13 cellular contexts compared by ENCODE assay signal in the genomic region with DNA sequence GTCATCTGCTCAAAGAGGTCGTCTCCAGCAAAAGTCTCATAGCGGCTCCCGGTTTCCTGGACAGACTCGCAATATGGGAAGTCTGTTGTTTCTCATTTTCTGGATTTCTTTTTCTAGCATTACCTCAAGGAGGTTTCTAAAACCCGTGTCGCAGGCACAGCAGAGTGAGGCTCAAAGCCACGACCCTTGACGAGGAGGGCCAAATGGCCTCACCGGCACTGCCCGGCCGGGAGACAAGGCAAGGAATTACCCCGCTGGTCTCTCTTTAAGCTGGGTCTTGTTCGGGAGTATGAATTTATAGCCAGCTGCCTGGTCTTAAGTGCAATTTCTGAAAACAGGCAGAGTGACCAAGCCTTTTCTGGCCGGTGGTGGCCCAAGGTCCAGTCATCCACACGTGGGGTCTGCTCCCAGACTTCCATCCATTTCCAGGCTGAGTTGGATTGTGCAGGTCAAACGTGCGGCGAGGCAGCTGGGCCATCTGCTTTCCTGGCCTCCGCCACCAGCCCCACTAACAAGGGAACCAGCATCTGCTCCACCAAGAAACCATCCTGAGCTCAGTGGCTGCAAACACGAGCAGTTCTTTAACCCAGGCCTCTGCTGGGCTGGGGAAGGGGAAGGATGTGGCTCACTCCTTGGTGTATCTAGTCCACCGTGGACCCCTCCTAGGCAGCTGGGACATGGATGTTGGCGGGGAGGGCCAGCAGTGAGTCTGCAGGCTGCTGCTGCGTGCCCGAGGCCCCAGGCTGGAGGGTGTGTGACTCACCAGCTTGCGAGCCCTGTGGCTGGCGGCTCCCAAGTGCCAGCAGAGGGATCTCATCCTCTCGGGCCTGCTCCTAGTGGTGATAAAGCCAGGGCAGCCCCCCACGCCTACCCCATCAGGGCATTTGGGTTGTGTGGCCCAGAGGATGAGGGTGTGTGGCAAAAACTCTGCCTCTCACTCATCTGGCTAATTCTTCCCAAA. TPM values are rescaled to one million over a fixed set of nuclear protein-coding genes. Genes with fewer than 3 reads are reported as not detected.
DNase-seq lines count a peak whose midpoint lies in the region; ATAC-seq and TF ChIP-seq lines count a peak whose summit lies in the region.
"Had no signal": no experiment of that assay in that cellular context is flagged by ENCODE, and none has a peak within 500 bp of the region (broad histone marks: within the 10 kb centered on the region; RNA-seq: fewer than 3 reads in every experiment).

No MANE protein-coding gene starts in this region.

- H3K4me1 ChIP-seq in upper lobe of right lung, result no peaks in the 10 kb centered on the region
- H3K4me1 ChIP-seq: testis had no signal

- in situ Hi-C loops in ACHN (cut with HindIII; ENCODE audit: low pct_ligation_motif_present, low pct_unique_long_range_greater_than_20kb, low sequenced_read_pairs), result no loop called here

- no peaks in the 10 kb centered on the region for H3K36me3 ChIP-seq in SK-N-MC (ENCODE audit: insufficient read depth, low read length)
- no peaks in the 10 kb centered on the region for H3K36me3 ChIP-seq in upper lobe of right lung

- CTCF ChIA-PET in activated CD4-positive, alpha-beta memory T cell treated with anti-CD3 and anti-CD28 coated beads, Interleukin-2, amount 10 ng/mL, durations not matched to agents 7 days and 5 days (lab: Charles Lee), result no interaction called here
- CTCF ChIA-PET in activated CD4-positive, alpha-beta memory T cell treated with anti-CD3 and anti-CD28 coated beads for 36 hours (lab: Charles Lee), result no interaction called here

- TF ChIP-seq CTCF in upper lobe of right lung (IDR thresholded peaks at IDR 0.05), result no peak

- intact Hi-C loops in activated CD4-positive, alpha-beta memory T cell treated with anti-CD3 and anti-CD28 coated beads for 36 hours (cut with micrococcal nuclease), result no loop called here
- intact Hi-C loops in upper lobe of right lung (cut with DNase I), result no loop called here

- H3K9me3 Mint-ChIP-seq in activated CD4-positive, alpha-beta memory T cell treated with anti-CD3 and anti-CD28 coated beads, Interleukin-2, amount 10 ng/mL, durations not matched to agents 7 days and 5 days, result no peaks in the 10 kb centered on the region
- peaks cover 3% of the 10 kb centered on the region for H3K9me3 Mint-ChIP-seq in activated CD4-positive, alpha-beta memory T cell treated with anti-CD3 and anti-CD28 coated beads for 36 hours
- no peaks in the 10 kb centered on the region for H3K9me3 Mint-ChIP-seq in stimulated activated naive B cell treated with anti-CD40 and anti-IgM and Interleukin-4, amounts not matched to agents 10 μg/mL and 1 μg/mL and 100 μg/mL, for 72 hours

- H3K9me3 ChIP-seq in SK-N-MC (ENCODE audit: low read depth, low read length), result no peaks in the 10 kb centered on the region
- no peaks in the 10 kb centered on the region for H3K9me3 ChIP-seq in upper lobe of right lung
- H3K9me3 ChIP-seq: testis had no signal

- no peaks in the 10 kb centered on the region for H3K4me1 Mint-ChIP-seq in activated CD4-positive, alpha-beta memory T cell treated with anti-CD3 and anti-CD28 coated beads, Interleukin-2, amount 10 ng/mL, durations not matched to agents 7 days and 5 days
- H3K4me1 Mint-ChIP-seq in activated CD4-positive, alpha-beta memory T cell treated with anti-CD3 and anti-CD28 coated beads for 36 hours (ENCODE audit: low read depth), result no peaks in the 10 kb centered on the region
- no peaks in the 10 kb centered on the region for H3K4me1 Mint-ChIP-seq in stimulated activated naive B cell treated with anti-CD40 and anti-IgM and Interleukin-4, amounts not matched to agents 10 μg/mL and 1 μg/mL and 100 μg/mL, for 72 hours

- peak; percentile 11 for DNase-seq in activated CD4-positive, alpha-beta memory T cell treated with anti-CD3 and anti-CD28 coated beads, Interleukin-2, amount 10 ng/mL, durations not matched to agents 7 days and 5 days
- DNase-seq in activated CD4-positive, alpha-beta memory T cell treated with anti-CD3 and anti-CD28 coated beads for 36 hours, result no peak
- DNase-seq in SK-N-MC (ENCODE audit: low read depth, low spot score) (no peak), fibroblast of peridontal ligament (ENCODE audit: extremely low read depth) (peak; percentile 58), upper lobe of right lung (peak; percentile 44), ACHN (no peak)
- no peak for DNase-seq in stimulated activated naive B cell treated with anti-CD40 and anti-IgM and Interleukin-4, amounts not matched to agents 10 μg/mL and 1 μg/mL and 100 μg/mL, for 72 hours
- DNase-seq: NCI-H2227 treated with DMSO at 0.1 percent for 48 hours; stimulated activated CD4-positive, alpha-beta T cell treated with anti-CD3 and anti-CD28 coated beads, Interleukin-15, amount 100 ng/mL, for 24 hours; testis had no signal

- no peak for ATAC-seq in upper lobe of right lung
- no peak for ATAC-seq in stimulated activated naive B cell treated with anti-CD40 and anti-IgM and Interleukin-4, amounts not matched to agents 10 μg/mL and 1 μg/mL and 100 μg/mL, for 72 hours (replicated peaks)
- no peak for ATAC-seq in HG02610 (IDR thresholded peaks at IDR 0.05; ENCODE audit: unreplicated experiment)
- ATAC-seq: esophagus mucosa had no signal

- H3K4me3 ChIP-seq in SK-N-MC (no peak overlapping the region), upper lobe of right lung (no peak overlapping the region)
- H3K4me3 ChIP-seq: testis had no signal

- H3K27ac Mint-ChIP-seq in activated CD4-positive, alpha-beta memory T cell treated with anti-CD3 and anti-CD28 coated beads, Interleukin-2, amount 10 ng/mL, durations not matched to agents 7 days and 5 days, result no peak overlapping the region
- H3K27ac Mint-ChIP-seq in activated CD4-positive, alpha-beta memory T cell treated with anti-CD3 and anti-CD28 coated beads for 36 hours, result no peak overlapping the region
- H3K27ac Mint-ChIP-seq in stimulated activated naive B cell treated with anti-CD40 and anti-IgM and Interleukin-4, amounts not matched to agents 10 μg/mL and 1 μg/mL and 100 μg/mL, for 72 hours, result no peak overlapping the region

- H3K27ac ChIP-seq in SK-N-MC (peak overlapping the region; percentile 49), upper lobe of right lung (no peak overlapping the region)
- H3K27ac ChIP-seq: HL-60, testis had no signal

- H3K9ac ChIP-seq in SK-N-MC (ENCODE audit: insufficient read length), result no peak overlapping the region

- POLR2A ChIA-PET in activated CD4-positive, alpha-beta memory T cell treated with anti-CD3 and anti-CD28 coated beads, Interleukin-2, amount 10 ng/mL, durations not matched to agents 7 days and 5 days (lab: Charles Lee), result no interaction called here
- POLR2A ChIA-PET in activated CD4-positive, alpha-beta memory T cell treated with anti-CD3 and anti-CD28 coated beads for 36 hours (lab: Charles Lee), result no interaction called here

- H3K27me3 ChIP-seq in upper lobe of right lung, result peaks cover 3% of the 10 kb centered on the region
- H3K27me3 ChIP-seq: testis had no signal

- no peaks in the 10 kb centered on the region for H3K36me3 Mint-ChIP-seq in activated CD4-positive, alpha-beta memory T cell treated with anti-CD3 and anti-CD28 coated beads, Interleukin-2, amount 10 ng/mL, durations not matched to agents 7 days and 5 days (ENCODE audit: low read depth)
- no peaks in the 10 kb centered on the region for H3K36me3 Mint-ChIP-seq in activated CD4-positive, alpha-beta memory T cell treated with anti-CD3 and anti-CD28 coated beads for 36 hours
- no peaks in the 10 kb centered on the region for H3K36me3 Mint-ChIP-seq in stimulated activated naive B cell treated with anti-CD40 and anti-IgM and Interleukin-4, amounts not matched to agents 10 μg/mL and 1 μg/mL and 100 μg/mL, for 72 hours

- no peak overlapping the region for H3K4me3 Mint-ChIP-seq in activated CD4-positive, alpha-beta memory T cell treated with anti-CD3 and anti-CD28 coated beads, Interleukin-2, amount 10 ng/mL, durations not matched to agents 7 days and 5 days
- H3K4me3 Mint-ChIP-seq in activated CD4-positive, alpha-beta memory T cell treated with anti-CD3 and anti-CD28 coated beads for 36 hours, result no peak overlapping the region
- no peak overlapping the region for H3K4me3 Mint-ChIP-seq in stimulated activated naive B cell treated with anti-CD40 and anti-IgM and Interleukin-4, amounts not matched to agents 10 μg/mL and 1 μg/mL and 100 μg/mL, for 72 hours

- H3K27me3 Mint-ChIP-seq in activated CD4-positive, alpha-beta memory T cell treated with anti-CD3 and anti-CD28 coated beads, Interleukin-2, amount 10 ng/mL, durations not matched to agents 7 days and 5 days, result peaks cover 4% of the 10 kb centered on the region
- peaks cover 9% of the 10 kb centered on the region for H3K27me3 Mint-ChIP-seq in activated CD4-positive, alpha-beta memory T cell treated with anti-CD3 and anti-CD28 coated beads for 36 hours
- peaks cover 10 to 25% of the 10 kb centered on the region in 2 donors for H3K27me3 Mint-ChIP-seq in stimulated activated naive B cell treated with anti-CD40 and anti-IgM and Interleukin-4, amounts not matched to agents 10 μg/mL and 1 μg/mL and 100 μg/mL, for 72 hours

RNA-seq across cellular contexts. Expression of a gene that starts 55.6 kb away (rescaled TPM):
- total RNA-seq in activated CD4-positive, alpha-beta memory T cell treated with anti-CD3 and anti-CD28 coated beads, Interleukin-2, amount 10 ng/mL, durations not matched to agents 7 days and 5 days, result under 1 TPM; 0.10 to 0.13 TPM
- total RNA-seq in activated CD4-positive, alpha-beta memory T cell treated with anti-CD3 and anti-CD28 coated beads for 36 hours, result under 1 TPM; 0.12 to 0.19 TPM
- total RNA-seq in upper lobe of right lung, result 37.8 TPM

Comparison
In these comparisons a context has a peak if more than half of its experiments do, and no peak if none do; other contexts are left out.
1. DNase-seq: peak in activated CD4-positive, alpha-beta memory T cell treated with anti-CD3 and anti-CD28 coated beads, Interleukin-2, amount 10 ng/mL, durations not matched to agents 7 days and 5 days (single experiment), fibroblast of peridontal ligament (single experiment) and upper lobe of right lung (single experiment); none in activated CD4-positive, alpha-beta memory T cell treated with anti-CD3 and anti-CD28 coated beads for 36 hours (single experiment), SK-N-MC (single experiment), ACHN (single experiment) and stimulated activated naive B cell treated with anti-CD40 and anti-IgM and Interleukin-4, amounts not matched to agents 10 μg/mL and 1 μg/mL and 100 μg/mL, for 72 hours (single experiment).
2. RNA of a gene that starts 55.6 kb away (total RNA-seq): 37.8 TPM in upper lobe of right lung (single experiment); 0.12 to 0.19 TPM in activated CD4-positive, alpha-beta memory T cell treated with anti-CD3 and anti-CD28 coated beads for 36 hours and 0.10 to 0.13 TPM in activated CD4-positive, alpha-beta memory T cell treated with anti-CD3 and anti-CD28 coated beads, Interleukin-2, amount 10 ng/mL, durations not matched to agents 7 days and 5 days; every median in the first group is over 10 times any median in the second.